3 cellular contexts compared by ENCODE assay signal in the genomic region with DNA sequence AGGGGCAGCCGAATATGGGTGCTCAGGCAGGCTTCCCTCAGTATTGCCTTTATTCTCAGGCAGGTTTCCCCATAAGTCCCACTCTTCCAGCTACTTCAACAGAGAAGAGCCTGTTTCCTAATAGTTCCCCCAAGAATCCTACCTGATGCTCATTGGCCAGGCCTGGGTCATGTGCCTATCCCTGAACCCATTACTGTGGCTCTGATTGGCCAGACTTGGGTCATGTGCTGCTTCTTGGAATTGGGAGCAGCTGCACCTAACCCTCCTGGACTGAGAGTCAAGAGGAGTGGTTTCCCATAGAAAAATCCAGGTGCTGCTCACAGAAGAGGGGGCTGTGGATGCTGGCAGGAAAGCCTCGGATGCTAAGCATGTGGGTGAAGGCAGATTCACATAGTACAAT.
TF ChIP-seq lines count a peak whose summit lies in the region.

No MANE protein-coding gene starts in this region.

TF ChIP-seq in SK-N-SH, 30 proteins besides CTCF, POLR2A, EP300 and RAD21:
- TF ChIP-seq NFIC (IDR thresholded peaks at IDR 0.05; ENCODE audit: borderline replicate concordance) = no peak
- TF ChIP-seq, protein P1, sequence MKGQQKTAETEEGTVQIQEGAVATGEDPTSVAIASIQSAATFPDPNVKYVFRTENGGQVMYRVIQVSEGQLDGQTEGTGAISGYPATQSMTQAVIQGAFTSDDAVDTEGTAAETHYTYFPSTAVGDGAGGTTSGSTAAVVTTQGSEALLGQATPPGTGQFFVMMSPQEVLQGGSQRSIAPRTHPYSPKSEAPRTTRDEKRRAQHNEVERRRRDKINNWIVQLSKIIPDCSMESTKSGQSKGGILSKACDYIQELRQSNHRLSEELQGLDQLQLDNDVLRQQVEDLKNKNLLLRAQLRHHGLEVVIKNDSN (IDR thresholded peaks at IDR 0.05; ENCODE audit: borderline replicate concordance, low read depth) = peak; percentile 33; the same call in 1 of the 2 replicates
- TF ChIP-seq TCF12 (IDR thresholded peaks at IDR 0.05) = no peak
- no peak for TF ChIP-seq TAF1 (IDR thresholded peaks at IDR 0.05; ENCODE audit: borderline replicate concordance, low read depth, low read length)
- TF ChIP-seq RXRA (IDR thresholded peaks at IDR 0.05; ENCODE audit: borderline replicate concordance, low read depth) = no peak
- TF ChIP-seq FOXJ3 (CRISPR knock-in tag; IDR thresholded peaks at IDR 0.05) = no peak
- TF ChIP-seq ELF1 (IDR thresholded peaks at IDR 0.05) = no peak

TF ChIP-seq in SK-N-SH treated with all-trans-retinoic acid at 6 μM for 48 hours, 23 proteins besides CTCF, POLR2A, EP300 and RAD21:
- no peak for TF ChIP-seq ZNF8 (CRISPR knock-in tag; IDR thresholded peaks at IDR 0.05)
- TF ChIP-seq, protein P2, sequence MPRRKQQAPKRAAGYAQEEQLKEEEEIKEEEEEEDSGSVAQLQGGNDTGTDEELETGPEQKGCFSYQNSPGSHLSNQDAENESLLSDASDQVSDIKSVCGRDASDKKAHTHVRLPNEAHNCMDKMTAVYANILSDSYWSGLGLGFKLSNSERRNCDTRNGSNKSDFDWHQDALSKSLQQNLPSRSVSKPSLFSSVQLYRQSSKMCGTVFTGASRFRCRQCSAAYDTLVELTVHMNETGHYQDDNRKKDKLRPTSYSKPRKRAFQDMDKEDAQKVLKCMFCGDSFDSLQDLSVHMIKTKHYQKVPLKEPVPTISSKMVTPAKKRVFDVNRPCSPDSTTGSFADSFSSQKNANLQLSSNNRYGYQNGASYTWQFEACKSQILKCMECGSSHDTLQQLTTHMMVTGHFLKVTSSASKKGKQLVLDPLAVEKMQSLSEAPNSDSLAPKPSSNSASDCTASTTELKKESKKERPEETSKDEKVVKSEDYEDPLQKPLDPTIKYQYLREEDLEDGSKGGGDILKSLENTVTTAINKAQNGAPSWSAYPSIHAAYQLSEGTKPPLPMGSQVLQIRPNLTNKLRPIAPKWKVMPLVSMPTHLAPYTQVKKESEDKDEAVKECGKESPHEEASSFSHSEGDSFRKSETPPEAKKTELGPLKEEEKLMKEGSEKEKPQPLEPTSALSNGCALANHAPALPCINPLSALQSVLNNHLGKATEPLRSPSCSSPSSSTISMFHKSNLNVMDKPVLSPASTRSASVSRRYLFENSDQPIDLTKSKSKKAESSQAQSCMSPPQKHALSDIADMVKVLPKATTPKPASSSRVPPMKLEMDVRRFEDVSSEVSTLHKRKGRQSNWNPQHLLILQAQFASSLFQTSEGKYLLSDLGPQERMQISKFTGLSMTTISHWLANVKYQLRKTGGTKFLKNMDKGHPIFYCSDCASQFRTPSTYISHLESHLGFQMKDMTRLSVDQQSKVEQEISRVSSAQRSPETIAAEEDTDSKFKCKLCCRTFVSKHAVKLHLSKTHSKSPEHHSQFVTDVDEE (CRISPR knock-in tag; IDR thresholded peaks at IDR 0.05) = no peak
- TF ChIP-seq OSR1 (CRISPR knock-in tag; IDR thresholded peaks at IDR 0.05) = no peak
- TF ChIP-seq, protein P3, sequence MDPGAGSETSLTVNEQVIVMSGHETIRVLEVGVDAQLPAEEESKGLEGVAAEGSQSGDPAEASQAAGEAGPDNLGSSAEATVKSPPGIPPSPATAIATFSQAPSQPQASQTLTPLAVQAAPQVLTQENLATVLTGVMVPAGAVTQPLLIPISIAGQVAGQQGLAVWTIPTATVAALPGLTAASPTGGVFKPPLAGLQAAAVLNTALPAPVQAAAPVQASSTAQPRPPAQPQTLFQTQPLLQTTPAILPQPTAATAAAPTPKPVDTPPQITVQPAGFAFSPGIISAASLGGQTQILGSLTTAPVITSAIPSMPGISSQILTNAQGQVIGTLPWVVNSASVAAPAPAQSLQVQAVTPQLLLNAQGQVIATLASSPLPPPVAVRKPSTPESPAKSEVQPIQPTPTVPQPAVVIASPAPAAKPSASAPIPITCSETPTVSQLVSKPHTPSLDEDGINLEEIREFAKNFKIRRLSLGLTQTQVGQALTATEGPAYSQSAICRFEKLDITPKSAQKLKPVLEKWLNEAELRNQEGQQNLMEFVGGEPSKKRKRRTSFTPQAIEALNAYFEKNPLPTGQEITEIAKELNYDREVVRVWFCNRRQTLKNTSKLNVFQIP (CRISPR knock-in tag; IDR thresholded peaks at IDR 0.05; ENCODE audit: borderline replicate concordance, low read depth) = no peak
- TF ChIP-seq ZFP3 (CRISPR knock-in tag; IDR thresholded peaks at IDR 0.05) = no peak
- TF ChIP-seq, protein P4, sequence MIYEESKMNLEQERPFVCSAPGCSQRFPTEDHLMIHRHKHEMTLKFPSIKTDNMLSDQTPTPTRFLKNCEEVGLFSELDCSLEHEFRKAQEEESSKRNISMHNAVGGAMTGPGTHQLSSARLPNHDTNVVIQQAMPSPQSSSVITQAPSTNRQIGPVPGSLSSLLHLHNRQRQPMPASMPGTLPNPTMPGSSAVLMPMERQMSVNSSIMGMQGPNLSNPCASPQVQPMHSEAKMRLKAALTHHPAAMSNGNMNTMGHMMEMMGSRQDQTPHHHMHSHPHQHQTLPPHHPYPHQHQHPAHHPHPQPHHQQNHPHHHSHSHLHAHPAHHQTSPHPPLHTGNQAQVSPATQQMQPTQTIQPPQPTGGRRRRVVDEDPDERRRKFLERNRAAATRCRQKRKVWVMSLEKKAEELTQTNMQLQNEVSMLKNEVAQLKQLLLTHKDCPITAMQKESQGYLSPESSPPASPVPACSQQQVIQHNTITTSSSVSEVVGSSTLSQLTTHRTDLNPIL (CRISPR knock-in tag; IDR thresholded peaks at IDR 0.05; ENCODE audit: low read depth) = no peak
- no peak for TF ChIP-seq PPARA (CRISPR knock-in tag; IDR thresholded peaks at IDR 0.05; ENCODE audit: borderline replicate concordance)
- no peak for TF ChIP-seq TCF4 (CRISPR knock-in tag; IDR thresholded peaks at IDR 0.05; ENCODE audit: borderline replicate concordance)
- TF ChIP-seq ZNF565 (CRISPR knock-in tag; conservative IDR thresholded peaks at IDR 0.05; ENCODE audit: low read depth) = no peak
- TF ChIP-seq ARNTL (CRISPR knock-in tag; IDR thresholded peaks at IDR 0.05; ENCODE audit: borderline replicate concordance, low read depth) = no peak
- no peak for TF ChIP-seq BACH2 (CRISPR knock-in tag; IDR thresholded peaks at IDR 0.05; ENCODE audit: borderline replicate concordance)

TF ChIP-seq in GM12878, 131 proteins besides CTCF, POLR2A, EP300 and RAD21:
- TF ChIP-seq, protein P1 (IDR thresholded peaks at IDR 0.05; ENCODE audit: borderline replicate concordance, extremely low read length, insufficient read depth, low read depth, low read length) = peak; percentile 52
- TF ChIP-seq RB1 (IDR thresholded peaks at IDR 0.05; ENCODE audit: borderline replicate concordance) = no peak
